Comparison of ENCODE assay signal across 31 cellular contexts in genomic region chr11:112615238-112615637, GRCh38.
"Had no signal": no experiment of that assay in that cellular context is flagged by ENCODE, and none has a peak within 500 bp of the region (broad histone marks: within the 10 kb centered on the region; RNA-seq: fewer than 3 reads in every experiment).

No MANE protein-coding gene starts in this region.

- H3K9me3 Mint-ChIP-seq: activated T-helper 1 cell treated with anti-CD3 and anti-CD28 coated beads, Interleukin-12 subunit alpha, Interleukin-12 subunit beta, Interleukin-2, Interleukin-4 antibody, amounts not matched to agents 30 ng/mL and 10 ng/mL and 1 ng/mL, durations not matched to agents 14 hours and 24 hours and 36 hours; memory B cell; stimulated activated naive B cell treated with anti-CD40 and anti-IgM and Interleukin-4, amounts not matched to agents 10 μg/mL and 1 μg/mL and 100 μg/mL, for 72 hours; T-helper 1 cell treated with Interleukin-12 subunit alpha and Interleukin-12 subunit beta and Interleukin-4 antibody, amounts not matched to agents 30 μg/mL and 1 μg/mL, for 36 hours had no signal

- H3K36me3 Mint-ChIP-seq: memory B cell; naive thymus-derived CD4-positive, alpha-beta T cell; stimulated activated naive B cell treated with anti-CD40 and anti-IgM and Interleukin-4, amounts not matched to agents 10 μg/mL and 1 μg/mL and 100 μg/mL, for 72 hours had no signal

- DNase-seq: activated CD4-positive, alpha-beta T cell treated with anti-CD3 and anti-CD28 coated beads for 4 hours; activated CD4-positive, alpha-beta T cell treated with anti-CD3 and anti-CD28 coated beads, Interleukin-2, amount 50 U/mL, for 4 hours; activated effector memory CD4-positive, alpha-beta T cell treated with anti-CD3 and anti-CD28 coated beads, Interleukin-2, amount 50 U/mL, for 16 hours; activated naive CD4-positive, alpha-beta T cell treated with anti-CD3 and anti-CD28 coated beads, Interleukin-2, amount 50 U/mL, for 16 hours; activated T-cell treated with anti-CD3 and anti-CD28 coated beads for 4 hours; amniotic stem cell; cerebellar nuclear complex; colonic mucosa; dorsolateral prefrontal cortex; effector memory CD4-positive, alpha-beta T cell; gastrocnemius medialis; glutamatergic neuron; left ventricle myocardium superior; midbrain; naive thymus-derived CD4-positive, alpha-beta T cell; right cardiac atrium; stimulated activated CD4-positive, alpha-beta T cell treated with anti-CD3 and anti-CD28 coated beads, Interleukin-15, amount 100 ng/mL, for 24 hours; stimulated activated CD4-positive, alpha-beta T cell treated with anti-CD3 and anti-CD28 coated beads, Interleukin-2, amount 100 ng/mL, for 24 hours; stimulated activated naive B cell treated with anti-CD40 and anti-IgM and Interleukin-4, amounts not matched to agents 10 μg/mL and 1 μg/mL and 100 μg/mL, for 72 hours; SW 1271; T-helper 9 cell; tibial artery; upper lobe of right lung had no signal

- ATAC-seq: gastrocnemius medialis; left ventricle myocardium superior; right cardiac atrium; stimulated activated naive B cell treated with anti-CD40 and anti-IgM and Interleukin-4, amounts not matched to agents 10 μg/mL and 1 μg/mL and 100 μg/mL, for 72 hours; upper lobe of right lung had no signal

- H3K4me3 ChIP-seq: cardiac muscle cell, colonic mucosa, dorsolateral prefrontal cortex, gastrocnemius medialis, suprapubic skin, tibial artery, upper lobe of right lung had no signal

- H3K4me3 Mint-ChIP-seq: activated T-helper 1 cell treated with anti-CD3 and anti-CD28 coated beads, Interleukin-12 subunit alpha, Interleukin-12 subunit beta, Interleukin-2, Interleukin-4 antibody, amounts not matched to agents 30 ng/mL and 10 ng/mL and 1 ng/mL, durations not matched to agents 14 hours and 24 hours and 36 hours; memory B cell; naive thymus-derived CD4-positive, alpha-beta T cell; stimulated activated naive B cell treated with anti-CD40 and anti-IgM and Interleukin-4, amounts not matched to agents 10 μg/mL and 1 μg/mL and 100 μg/mL, for 72 hours; T-helper 1 cell treated with Interleukin-12 subunit alpha and Interleukin-12 subunit beta and Interleukin-4 antibody, amounts not matched to agents 30 μg/mL and 1 μg/mL, for 36 hours had no signal

- H3K36me3 ChIP-seq: cardiac muscle cell, colonic mucosa, gastrocnemius medialis, suprapubic skin, tibial artery, upper lobe of right lung had no signal

- H3K27me3 ChIP-seq: cardiac muscle cell, colonic mucosa, dorsolateral prefrontal cortex, gastrocnemius medialis, suprapubic skin, tibial artery, upper lobe of right lung had no signal

- H3K27ac ChIP-seq: cardiac muscle cell, colonic mucosa, gastrocnemius medialis, tibial artery, upper lobe of right lung, VCaP had no signal

- H3K4me1 Mint-ChIP-seq: memory B cell; stimulated activated naive B cell treated with anti-CD40 and anti-IgM and Interleukin-4, amounts not matched to agents 10 μg/mL and 1 μg/mL and 100 μg/mL, for 72 hours had no signal

- H3K9me3 ChIP-seq: colonic mucosa, gastrocnemius medialis, suprapubic skin, tibial artery, upper lobe of right lung had no signal

- H3K4me1 ChIP-seq: colonic mucosa, upper lobe of right lung had no signal

- H3K27ac Mint-ChIP-seq: activated T-helper 1 cell treated with anti-CD3 and anti-CD28 coated beads, Interleukin-12 subunit alpha, Interleukin-12 subunit beta, Interleukin-2, Interleukin-4 antibody, amounts not matched to agents 30 ng/mL and 10 ng/mL and 1 ng/mL, durations not matched to agents 14 hours and 24 hours and 36 hours; memory B cell; naive thymus-derived CD4-positive, alpha-beta T cell; stimulated activated naive B cell treated with anti-CD40 and anti-IgM and Interleukin-4, amounts not matched to agents 10 μg/mL and 1 μg/mL and 100 μg/mL, for 72 hours; T-helper 1 cell treated with Interleukin-12 subunit alpha and Interleukin-12 subunit beta and Interleukin-4 antibody, amounts not matched to agents 30 μg/mL and 1 μg/mL, for 36 hours had no signal

- FAIRE-seq: islet of Langerhans, TTC549 had no signal
